24 cellular contexts compared by ENCODE assay signal in genomic region chr1:229105822-229106525, GRCh38.
"Had no signal": no experiment of that assay in that cellular context is flagged by ENCODE, and none has a peak within 500 bp of the region (broad histone marks: within the 10 kb centered on the region; RNA-seq: fewer than 3 reads in every experiment).

No MANE protein-coding gene starts in this region.

- H3K4me3 ChIP-seq: body of pancreas, gastrocnemius medialis, skin epidermis, suprapubic skin had no signal

- H3K9me3 ChIP-seq: body of pancreas, gastrocnemius medialis, suprapubic skin had no signal

- H3K4me3 Mint-ChIP-seq: activated naive CD8-positive, alpha-beta T cell; naive thymus-derived CD8-positive, alpha-beta T cell; neural crest cell; stimulated activated naive B cell treated with anti-CD40 and anti-IgM and Interleukin-4, amounts not matched to agents 10 μg/mL and 1 μg/mL and 100 μg/mL, for 72 hours; type B pancreatic cell had no signal

- H3K9me3 Mint-ChIP-seq: naive thymus-derived CD8-positive, alpha-beta T cell; neural crest cell; stimulated activated naive B cell treated with anti-CD40 and anti-IgM and Interleukin-4, amounts not matched to agents 10 μg/mL and 1 μg/mL and 100 μg/mL, for 72 hours had no signal

- H3K36me3 ChIP-seq: gastrocnemius medialis, suprapubic skin, WERI-Rb-1 had no signal

- ATAC-seq: activated CD4-positive, CD25-positive, alpha-beta regulatory T cell treated with anti-CD3 and anti-CD28 coated beads, Interleukin-2, amount 50 U/mL, for 24 hours; body of pancreas; naive thymus-derived CD8-positive, alpha-beta T cell; stimulated activated naive B cell treated with anti-CD40 and anti-IgM and Interleukin-4, amounts not matched to agents 10 μg/mL and 1 μg/mL and 100 μg/mL, for 72 hours had no signal

- FAIRE-seq: colon, keratinocyte had no signal

- H3K27ac ChIP-seq: body of pancreas, gastrocnemius medialis, skin epidermis, suprapubic skin, WERI-Rb-1 had no signal

- H3K36me3 Mint-ChIP-seq: stimulated activated naive B cell treated with anti-CD40 and anti-IgM and Interleukin-4, amounts not matched to agents 10 μg/mL and 1 μg/mL and 100 μg/mL, for 72 hours; type B pancreatic cell had no signal

- DNase-seq: activated CD4-positive, alpha-beta T cell treated with anti-CD3 and anti-CD28 coated beads for 48 hours; activated CD4-positive, alpha-beta T cell treated with anti-CD3 and anti-CD28 coated beads, Interleukin-2, amount 50 U/mL, for 48 hours; activated effector memory CD4-positive, alpha-beta T cell treated with Interleukin-2 at 50 U/mL for 16 hours; activated naive CD4-positive, alpha-beta T cell treated with Interleukin-2 at 50 U/mL for 16 hours; anterior cingulate cortex; effector CD8-positive, alpha-beta T cell; gastrocnemius medialis; glutamatergic neuron; left cardiac atrium; naive thymus-derived CD8-positive, alpha-beta T cell; occipital lobe; stimulated activated CD4-positive, alpha-beta T cell treated with anti-CD3 and anti-CD28 coated beads, Interleukin-4, amount 100 ng/mL, for 24 hours; stimulated activated naive B cell treated with anti-CD40 and anti-IgM and Interleukin-4, amounts not matched to agents 10 μg/mL and 1 μg/mL and 100 μg/mL, for 72 hours; T1000; WERI-Rb-1 had no signal

- H3K27ac Mint-ChIP-seq: activated naive CD8-positive, alpha-beta T cell; stimulated activated naive B cell treated with anti-CD40 and anti-IgM and Interleukin-4, amounts not matched to agents 10 μg/mL and 1 μg/mL and 100 μg/mL, for 72 hours; type B pancreatic cell had no signal

- H3K27me3 Mint-ChIP-seq: activated naive CD8-positive, alpha-beta T cell; type B pancreatic cell had no signal

- H3K27me3 ChIP-seq: body of pancreas, gastrocnemius medialis, suprapubic skin had no signal
